ENCODE assay signal across 30 cellular contexts in genomic region chr14:104192146-104192882, GRCh38. TPM values are rescaled to one million over a fixed set of nuclear protein-coding genes. Genes with fewer than 3 reads are reported as not detected.
"Had no signal": no experiment of that assay in that cellular context is flagged by ENCODE, and none has a peak within 500 bp of the region (broad histone marks: within the 10 kb centered on the region; RNA-seq: fewer than 3 reads in every experiment).

No MANE protein-coding gene starts in this region.

- H3K9me3 ChIP-seq: adrenal gland, body of pancreas, breast epithelium, Peyer's patch had no signal

- DNase-seq: activated CD4-positive, alpha-beta T cell treated with anti-CD3 and anti-CD28 coated beads for 36 hours; activated CD4-positive, alpha-beta T cell treated with anti-CD3 and anti-CD28 coated beads, Interleukin-2, amount 10 ng/mL, durations not matched to agents 7 days and 5 days; activated CD4-positive, alpha-beta T cell treated with anti-CD3 and anti-CD28 coated beads, Interleukin-2, amount 50 U/mL, for 48 hours; activated CD8-positive, alpha-beta T cell treated with anti-CD3 and anti-CD28 coated beads, Interleukin-2, amount 10 ng/mL, durations not matched to agents 7 days and 5 days; activated gamma-delta T cell treated with Interleukin-2 at 50 U/mL for 16 hours; activated naive CD4-positive, alpha-beta T cell treated with anti-CD3 and anti-CD28 coated beads for 36 hours; activated T-cell treated with anti-CD3 and anti-CD28 coated beads for 4 hours; activated T-cell treated with anti-CD3 and anti-CD28 coated beads, Interleukin-2, amount 50 U/mL, for 4 hours; adrenal gland; body of pancreas; NCI-H1092 treated with DMSO at 0.1 percent for 48 hours; NCI-H1417; NCI-H146; NCI-H187 treated with DMSO at 0.1 percent for 48 hours; NCI-H2081; NCI-H2171 treated with DMSO at 0.1 percent for 48 hours; NCI-H2227 treated with DMSO at 0.1 percent for 48 hours; NCI-H446; NCI-H524; NCI-H69; NCI-H82; Peyer's patch; RPMI8226 had no signal

- H3K4me3 ChIP-seq: adrenal gland, body of pancreas, breast epithelium, Peyer's patch, SK-N-MC had no signal

- H3K27me3 ChIP-seq: adrenal gland, body of pancreas, Peyer's patch had no signal

- H3K36me3 ChIP-seq: adrenal gland, breast epithelium, Peyer's patch had no signal

- H3K4me1 ChIP-seq: adrenal gland, body of pancreas, breast epithelium, Peyer's patch had no signal

- H3K27ac ChIP-seq: adrenal gland, body of pancreas, breast epithelium, Peyer's patch, SK-N-MC had no signal

- ATAC-seq: activated CD4-positive, alpha-beta T cell treated with anti-CD3 and anti-CD28 coated beads for 36 hours; activated CD4-positive, CD25-positive, alpha-beta regulatory T cell treated with anti-CD3 and anti-CD28 coated beads, Interleukin-2, amount 50 U/mL, for 24 hours; activated CD8-positive, alpha-beta T cell treated with anti-CD3 and anti-CD28 coated beads, Interleukin-2, amount 10 ng/mL, durations not matched to agents 7 days and 5 days; activated naive CD4-positive, alpha-beta T cell treated with anti-CD3 and anti-CD28 coated beads, Interleukin-2, amount 50 U/mL, for 72 hours; activated T-cell treated with anti-CD3 and anti-CD28 coated beads, Interleukin-2, amount 50 U/mL, for 4 hours; body of pancreas; Right ventricle myocardium inferior had no signal

RNA-seq across cellular contexts. Expression of gene KIF26A, which starts 53.9 kb away (rescaled TPM):
- total RNA-seq: LHCN-M2, M059J had no signal
